Comparison of ENCODE assay signal across 10 cellular contexts in the genomic region with DNA sequence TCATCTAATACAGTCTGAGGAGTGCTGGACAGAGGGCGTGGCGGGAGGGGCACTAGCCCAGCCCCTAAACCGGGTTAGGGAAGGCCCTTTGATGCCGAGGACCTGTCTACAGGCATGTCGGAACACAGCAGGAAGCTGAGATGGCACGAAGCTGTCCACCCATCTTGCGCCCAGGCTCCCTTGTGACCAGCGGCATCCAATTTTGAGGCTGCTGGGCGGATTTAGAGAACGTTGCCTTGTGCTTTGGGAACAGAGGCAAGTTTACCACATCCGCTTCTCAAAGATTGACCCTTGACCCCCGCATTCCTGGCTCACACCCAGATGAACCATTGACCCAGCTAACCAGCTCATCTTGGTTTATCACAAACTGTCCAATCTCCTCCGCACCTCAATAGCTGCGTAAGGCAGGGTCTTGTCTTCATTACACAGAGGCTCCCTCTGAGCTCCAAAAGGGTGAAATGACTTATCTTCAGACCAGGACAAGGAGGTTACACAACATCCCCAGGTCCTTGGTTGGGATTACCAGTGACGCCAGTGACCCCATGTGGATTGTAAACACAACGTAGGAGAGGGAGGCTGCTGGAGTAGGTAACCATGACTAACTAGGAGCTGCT. TPM values are rescaled to one million over a fixed set of nuclear protein-coding genes. Genes with fewer than 3 reads are reported as not detected.
A peak's percentile ranks its signal among the peaks of the same experiment; 100 is the strongest.
DNase-seq lines count a peak whose midpoint lies in the region; ATAC-seq and TF ChIP-seq lines count a peak whose summit lies in the region.
"Had no signal": no experiment of that assay in that cellular context is flagged by ENCODE, and none has a peak within 500 bp of the region (broad histone marks: within the 10 kb centered on the region; RNA-seq: fewer than 3 reads in every experiment).

No MANE protein-coding gene starts in this region.

- DNase-seq in DND-41: no peak
- DNase-seq in astrocyte of the spinal cord (ENCODE audit: low read depth, low spot score): peak; percentile 66
- peak; percentile 67 for DNase-seq in kidney tubule cell (ENCODE audit: low spot score)
- DNase-seq: GF-D8 had no signal

- peak; percentile 28 for TF ChIP-seq CTCF in DND-41 (IDR thresholded peaks at IDR 0.05; ENCODE audit: borderline replicate concordance, extremely low read depth, low read length, poor library complexity, severe bottlenecking)
- no peak for TF ChIP-seq CTCF in astrocyte of the spinal cord (IDR thresholded peaks at IDR 0.05; ENCODE audit: low read depth, low read length)

- H3K79me2 ChIP-seq in DND-41 (ENCODE audit: insufficient read depth, low read length): no peaks in the 10 kb centered on the region

- H3K4me3 ChIP-seq in DND-41 (ENCODE audit: low read depth in 1 of 2, low read length in 2 of 2) (no peak overlapping the region), HUES64 (ENCODE audit: low read length) (no peak overlapping the region), astrocyte of the spinal cord (ENCODE audit: low read depth, low read length) (no peak overlapping the region)
- H3K4me3 ChIP-seq: suprapubic skin had no signal

- no peaks in the 10 kb centered on the region for H3K36me3 ChIP-seq in DND-41 (ENCODE audit: insufficient read depth, low read length)
- H3K36me3 ChIP-seq in HUES64 (ENCODE audit: insufficient read depth, low read length): no peaks in the 10 kb centered on the region
- H3K36me3 ChIP-seq: suprapubic skin had no signal

- H3K9ac ChIP-seq in DND-41 (ENCODE audit: low read depth, low read length) (no peak overlapping the region), HUES64 (ENCODE audit: low read depth, low read length) (no peak overlapping the region)

- no peaks in the 10 kb centered on the region for H3K4me1 ChIP-seq in DND-41 (ENCODE audit: insufficient read depth, low read length)
- peaks cover 83% of the 10 kb centered on the region for H3K4me1 ChIP-seq in HUES64 (ENCODE audit: insufficient read depth, low read length)

- ATAC-seq in DND-41 (ENCODE audit: insufficient read depth, low read depth) (no peak; the same call in 2 of the 3 replicates), GM21723 (IDR thresholded peaks at IDR 0.05; ENCODE audit: unreplicated experiment) (no peak), HG02870 (IDR thresholded peaks at IDR 0.05; ENCODE audit: unreplicated experiment) (no peak), HG03354 (IDR thresholded peaks at IDR 0.05; ENCODE audit: poor library complexity, severe bottlenecking, unreplicated experiment) (no peak), HG02610 (IDR thresholded peaks at IDR 0.05; ENCODE audit: unreplicated experiment) (no peak)

- in situ Hi-C loops in astrocyte of the spinal cord (cut with HindIII; ENCODE audit: low sequenced_read_pairs): no loop called here

- H3K27ac ChIP-seq in DND-41 (ENCODE audit: low read length) (no peak overlapping the region), HUES64 (ENCODE audit: low read depth, low read length) (peak overlapping the region; percentile 46; the same call in 1 of the 2 replicates)
- H3K27ac ChIP-seq: suprapubic skin had no signal

- no peak overlapping the region for H3K4me2 ChIP-seq in DND-41 (ENCODE audit: insufficient read depth, low read length)

- no peaks in the 10 kb centered on the region for H3K9me3 ChIP-seq in DND-41 (ENCODE audit: insufficient read depth, low read length, severe bottlenecking)
- no peaks in the 10 kb centered on the region for H3K9me3 ChIP-seq in HUES64 (ENCODE audit: insufficient read depth, low read depth, low read length)
- H3K9me3 ChIP-seq: suprapubic skin had no signal

- no peaks in the 10 kb centered on the region for H4K20me1 ChIP-seq in DND-41 (ENCODE audit: insufficient read depth, low read length)

- no peaks in the 10 kb centered on the region for H3K27me3 ChIP-seq in DND-41 (ENCODE audit: insufficient read depth, low read length, poor library complexity)
- peaks cover 24% of the 10 kb centered on the region for H3K27me3 ChIP-seq in HUES64 (ENCODE audit: insufficient read depth, low read length)

- no peak overlapping the region for H2AFZ ChIP-seq in DND-41 (ENCODE audit: low read depth, low read length)

- WGBS in HUES64: 80% methylated on average over 16 of the region's 16 CpGs

RNA-seq across cellular contexts. Expression of a gene that starts 4.5 kb away (rescaled TPM):
- 5.6 TPM for polyA plus RNA-seq in HUES64 (2013, experiment 1 of 2)
- 4.6 TPM for polyA plus RNA-seq in HUES64 (2013, experiment 2 of 2)

RNA-seq across cellular contexts. Expression of a gene that starts 39.1 kb away (rescaled TPM):
- polyA plus RNA-seq in HUES64 (2013, experiment 1 of 2): not detected
- polyA plus RNA-seq in HUES64 (2013, experiment 2 of 2): not detected
